Comparison of ENCODE assay signal across 2 cellular contexts in the genomic region with DNA sequence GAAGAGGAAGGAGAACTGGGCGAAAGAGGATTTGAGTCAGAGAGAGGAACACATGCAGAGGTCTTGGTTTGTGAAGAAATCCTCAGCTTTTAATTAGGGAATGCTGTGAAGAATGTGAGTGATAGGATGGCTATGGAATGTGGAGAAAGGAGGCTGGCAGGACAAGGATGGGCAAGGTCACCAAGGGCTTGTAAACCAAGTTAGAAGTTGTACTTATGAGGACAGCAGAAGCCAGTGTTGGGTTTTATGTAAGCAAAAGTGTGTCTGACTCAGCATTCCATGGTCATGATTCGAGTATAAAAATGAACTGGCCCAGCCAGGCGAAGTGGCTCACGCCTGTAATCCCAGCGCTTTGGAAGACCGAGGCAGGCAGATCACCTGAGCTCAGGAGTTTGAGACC.
TF ChIP-seq lines count a peak whose summit lies in the region.

No MANE protein-coding gene starts in this region.

TF ChIP-seq in HepG2, 621 proteins besides CTCF, POLR2A, EP300 and RAD21:
- TF ChIP-seq HNRNPH1 (optimal IDR thresholded peaks at IDR 0.05; ENCODE audit: low read depth, low read length) (no peak), MAFF (IDR thresholded peaks at IDR 0.05; ENCODE audit: low read depth, low read length) (peak; percentile 48; the same call in 1 of the 2 replicates), MAFK (conservative IDR thresholded peaks at IDR 0.05 in 1 of 2, IDR thresholded peaks at IDR 0.05 in 1 of 2; ENCODE audit: low read length in 2 of 2) (peak in 1 of 2 experiments; percentile 73; a peak in 3 of 4 replicates)
TF ChIP-seq in HepG2: peak in this region for 2.

TF ChIP-seq in K562, 482 proteins besides CTCF, POLR2A, EP300 and RAD21:
- no peak for TF ChIP-seq MYBL2 (IDR thresholded peaks at IDR 0.05; ENCODE audit: low read depth)
- no peak for TF ChIP-seq MYBL2 (CRISPR knock-in tag; IDR thresholded peaks at IDR 0.05; ENCODE audit: borderline replicate concordance)
- 0 out of 2 replicates have a peak, but pooled peaks have one; percentile 39 for TF ChIP-seq C11orf30 (IDR thresholded peaks at IDR 0.05; ENCODE audit: low read depth)
- TF ChIP-seq BRD9 (IDR thresholded peaks at IDR 0.05; ENCODE audit: low read depth, partially characterized antibody): no peak
- no peak for TF ChIP-seq HDAC2 (IDR thresholded peaks at IDR 0.05)
- TF ChIP-seq ATF1 (CRISPR knock-in tag; IDR thresholded peaks at IDR 0.05): no peak
- TF ChIP-seq ATF1 (tag; IDR thresholded peaks at IDR 0.05): no peak
- TF ChIP-seq ZNF316 (IDR thresholded peaks at IDR 0.05): peak; percentile 58
- TF ChIP-seq HLTF (IDR thresholded peaks at IDR 0.05): no peak
- no peak for TF ChIP-seq ZNF224 (CRISPR knock-in tag; IDR thresholded peaks at IDR 0.05)
- no peak for TF ChIP-seq SPI1 (IDR thresholded peaks at IDR 0.05; ENCODE audit: borderline replicate concordance, low read depth, low read length)
- TF ChIP-seq NR4A1 (CRISPR knock-in tag; IDR thresholded peaks at IDR 0.05): no peak
- TF ChIP-seq NR4A1 (tag; IDR thresholded peaks at IDR 0.05): no peak
- no peak for TF ChIP-seq TRIM28 (IDR thresholded peaks at IDR 0.05)
- no peak for TF ChIP-seq THRAP3 (IDR thresholded peaks at IDR 0.05; ENCODE audit: borderline replicate concordance)
- peak; percentile 54; the same call in 1 of the 2 replicates for TF ChIP-seq MAFG (tag; conservative IDR thresholded peaks at IDR 0.05)
- no peak for TF ChIP-seq TARDBP (IDR thresholded peaks at IDR 0.05)
- TF ChIP-seq, protein P1, sequence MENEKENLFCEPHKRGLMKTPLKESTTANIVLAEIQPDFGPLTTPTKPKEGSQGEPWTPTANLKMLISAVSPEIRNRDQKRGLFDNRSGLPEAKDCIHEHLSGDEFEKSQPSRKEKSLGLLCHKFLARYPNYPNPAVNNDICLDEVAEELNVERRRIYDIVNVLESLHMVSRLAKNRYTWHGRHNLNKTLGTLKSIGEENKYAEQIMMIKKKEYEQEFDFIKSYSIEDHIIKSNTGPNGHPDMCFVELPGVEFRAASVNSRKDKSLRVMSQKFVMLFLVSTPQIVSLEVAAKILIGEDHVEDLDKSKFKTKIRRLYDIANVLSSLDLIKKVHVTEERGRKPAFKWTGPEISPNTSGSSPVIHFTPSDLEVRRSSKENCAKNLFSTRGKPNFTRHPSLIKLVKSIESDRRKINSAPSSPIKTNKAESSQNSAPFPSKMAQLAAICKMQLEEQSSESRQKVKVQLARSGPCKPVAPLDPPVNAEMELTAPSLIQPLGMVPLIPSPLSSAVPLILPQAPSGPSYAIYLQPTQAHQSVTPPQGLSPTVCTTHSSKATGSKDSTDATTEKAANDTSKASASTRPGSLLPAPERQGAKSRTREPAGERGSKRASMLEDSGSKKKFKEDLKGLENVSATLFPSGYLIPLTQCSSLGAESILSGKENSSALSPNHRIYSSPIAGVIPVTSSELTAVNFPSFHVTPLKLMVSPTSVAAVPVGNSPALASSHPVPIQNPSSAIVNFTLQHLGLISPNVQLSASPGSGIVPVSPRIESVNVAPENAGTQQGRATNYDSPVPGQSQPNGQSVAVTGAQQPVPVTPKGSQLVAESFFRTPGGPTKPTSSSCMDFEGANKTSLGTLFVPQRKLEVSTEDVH (IDR thresholded peaks at IDR 0.05; ENCODE audit: low read depth, partially characterized antibody): no peak
- no peak for TF ChIP-seq RUNX1 (IDR thresholded peaks at IDR 0.05; ENCODE audit: low read depth)
- TF ChIP-seq JUND (IDR thresholded peaks at IDR 0.05; ENCODE audit: borderline replicate concordance, low read depth, low read length): no peak
- no peak for TF ChIP-seq JUND (tag; IDR thresholded peaks at IDR 0.05; ENCODE audit: borderline replicate concordance, low read depth, low read length)
